ENCODE assay signal across 13 cellular contexts in the genomic region with DNA sequence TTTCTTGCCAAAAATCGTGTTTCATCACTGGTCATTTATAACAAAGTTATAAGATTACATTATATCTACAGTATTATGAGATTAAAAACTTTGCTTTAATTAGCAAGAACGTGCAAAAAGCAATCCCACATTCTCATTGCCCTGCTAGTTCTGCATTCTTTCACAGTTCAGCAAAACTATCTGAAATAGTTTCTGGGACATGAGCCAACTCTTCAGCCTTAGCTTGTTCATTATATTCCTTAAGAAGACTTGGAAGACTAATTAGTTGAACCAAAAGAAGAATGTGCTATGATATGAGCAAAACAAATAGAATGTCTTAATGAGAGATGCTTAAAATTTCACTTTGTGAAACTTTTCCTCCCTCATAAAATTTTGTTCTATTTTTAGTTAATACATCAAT.
DNase-seq lines count a peak whose midpoint lies in the region; ATAC-seq and TF ChIP-seq lines count a peak whose summit lies in the region.
"Had no signal": no experiment of that assay in that cellular context is flagged by ENCODE, and none has a peak within 500 bp of the region (broad histone marks: within the 10 kb centered on the region; RNA-seq: fewer than 3 reads in every experiment).

No MANE protein-coding gene starts in this region.

- no peak for TF ChIP-seq CTCF in coronary artery (IDR thresholded peaks at IDR 0.05)
- TF ChIP-seq CTCF in transverse colon (IDR thresholded peaks at IDR 0.05), result no peak
- TF ChIP-seq CTCF in body of pancreas (IDR thresholded peaks at IDR 0.05), result no peak

- DNase-seq in Right ventricle myocardium superior, result no peak
- DNase-seq in cardiac septum (ENCODE audit: low spot score), result no peak
- DNase-seq in coronary artery (ENCODE audit: low spot score), result no peak
- DNase-seq in left kidney (ENCODE audit: low read depth, low spot score), result peak; percentile 48
- no peak for DNase-seq in transverse colon
- no peak for DNase-seq in NCI-H510A (lab: John Stamatoyannopoulos, UW)
- DNase-seq in body of pancreas, result no peak
- DNase-seq: 8988T; GOT3; Karpas-422; NCI-H524 treated with DMSO at 0.1 percent for 48 hours; stimulated activated CD4-positive, alpha-beta T cell treated with anti-CD3 and anti-CD28 coated beads, Interleukin-12 subunit alpha, Interleukin-12 subunit beta, amount 100 ng/mL, for 4 hours had no signal

- H3K36me3 ChIP-seq in transverse colon (no peaks in the 10 kb centered on the region), body of pancreas (replicated peaks in 1 of 2; ENCODE audit: insufficient read depth in 1 of 2, low read depth in 2 of 2) (no peaks in the 10 kb centered on the region)

- peaks cover 0 to 27% (median 1%) of the 10 kb centered on the region in 4 donors for H3K4me1 ChIP-seq in transverse colon
- H3K4me1 ChIP-seq in body of pancreas, result peaks cover 7% of the 10 kb centered on the region

- H3K4me3 ChIP-seq in coronary artery (peak overlapping the region; percentile 3), transverse colon (no peak overlapping the region), body of pancreas (no peak overlapping the region)

- peak; percentile 39 for ATAC-seq in Right ventricle myocardium superior (ENCODE audit: poor library complexity)
- no peak for ATAC-seq in HG02798 (IDR thresholded peaks at IDR 0.05; ENCODE audit: poor library complexity, unreplicated experiment)
- ATAC-seq in body of pancreas, result no peak

- H3K9me3 ChIP-seq in transverse colon (no peaks in the 10 kb centered on the region), body of pancreas (no peaks in the 10 kb centered on the region)

- TF ChIP-seq EP300 in transverse colon (IDR thresholded peaks at IDR 0.05; ENCODE audit: low read depth), result no peak

- intact Hi-C loops in Right ventricle myocardium superior (cut with DNase I) (no loop called here), cardiac septum (cut with DNase I) (no loop called here), transverse colon (cut with DNase I; ENCODE audit: low total_unique reads) (no loop called here), body of pancreas (cut with DNase I) (no loop called here)

- H3K27me3 ChIP-seq in transverse colon (no peaks in the 10 kb centered on the region), body of pancreas (no peaks in the 10 kb centered on the region)

- in situ Hi-C loops in transverse colon (cut with MboI; ENCODE audit: low pct_ligation_motif_present in 1 of 4, low pct_unique_long_range_greater_than_20kb in 1 of 4, low sequenced_read_pairs in 3 of 4), result no loop called here

- H3K27ac ChIP-seq in coronary artery, result peak overlapping the region; percentile 54 to 80
- H3K27ac ChIP-seq in transverse colon, result peak overlapping the region; percentile 65 to 68 (median 66)
- H3K27ac ChIP-seq in body of pancreas, result peak overlapping the region in 1 of 4 donors; percentile 16

- TF ChIP-seq POLR2A in transverse colon (IDR thresholded peaks at IDR 0.05) (no peak), body of pancreas (IDR thresholded peaks at IDR 0.05) (no peak)

- 36 to 43% methylated on average over 2 of the region's 2 CpGs for WGBS in transverse colon (ENCODE audit: low coverage in 1 of 2), 2 donors
- WGBS in body of pancreas, 2 donors, result 10 to 13% methylated on average over 2 of the region's 2 CpGs
